9 cellular contexts compared by ENCODE assay signal in the genomic region with DNA sequence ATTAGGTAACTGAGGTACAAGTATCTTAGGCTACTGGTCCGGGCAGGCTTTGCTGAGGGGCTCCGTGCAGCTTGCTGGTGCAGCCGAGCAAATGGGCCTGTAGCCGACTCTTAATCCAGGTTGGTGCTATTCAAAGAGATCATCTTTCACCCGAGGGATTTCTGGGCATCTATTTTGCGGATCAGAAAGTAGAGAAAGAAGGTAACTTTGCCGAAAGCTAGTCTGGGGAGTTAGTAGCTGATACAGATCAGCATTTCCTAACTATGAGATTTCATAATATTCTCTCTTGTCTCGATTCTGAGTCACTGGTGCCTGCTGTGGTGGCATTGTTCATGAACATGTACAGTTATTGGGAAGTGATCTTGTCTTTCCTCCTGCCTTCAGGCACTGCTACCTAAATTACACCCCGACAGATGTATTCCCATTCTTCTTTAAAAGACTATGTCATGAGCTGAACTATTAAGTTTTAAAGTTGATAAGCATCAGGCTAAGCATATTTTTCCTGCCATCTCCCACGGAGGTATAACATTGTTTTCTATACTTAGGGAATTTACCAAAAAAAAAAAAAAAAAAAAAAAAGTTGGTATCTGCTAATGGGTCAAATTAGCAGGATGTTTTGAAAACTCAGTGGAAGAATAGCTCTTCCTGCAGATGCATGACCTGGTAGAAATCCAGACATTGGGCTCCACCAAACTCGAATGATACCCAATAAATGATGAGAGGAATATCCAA. TPM values are rescaled to one million over a fixed set of nuclear protein-coding genes. Genes with fewer than 3 reads are reported as not detected.
DNase-seq lines count a peak whose midpoint lies in the region; ATAC-seq, FAIRE-seq and TF ChIP-seq lines count a peak whose summit lies in the region.
"Had no signal": no experiment of that assay in that cellular context is flagged by ENCODE, and none has a peak within 500 bp of the region (broad histone marks: within the 10 kb centered on the region; RNA-seq: fewer than 3 reads in every experiment).

No MANE protein-coding gene starts in this region.

- no peaks in the 10 kb centered on the region for H3K4me1 Mint-ChIP-seq in activated T-cell treated with anti-CD3 and anti-CD28 coated beads, Interleukin-2, amount 50 U/mL, for 72 hours (ENCODE audit: low read depth)

- peak overlapping the region; percentile 49 for H3K4me3 ChIP-seq in PC-9
- no peak overlapping the region for H3K4me3 ChIP-seq in endothelial cell of umbilical vein (replicated peaks in 1 of 3; ENCODE audit: insufficient read depth in 1 of 3, low read depth in 1 of 3, low read length in 3 of 3)

- intact Hi-C loops in PC-9 (cut with micrococcal nuclease; ENCODE audit: unreplicated experiment) (loop anchor here (1.0 to 10.0 kb wide), 4 partner anchors 58 to 315 kb away; no protein-coding TSS in a partner anchor), endothelial cell of umbilical vein (cut with micrococcal nuclease) (loop anchor here (5.0 kb wide), 1 partner anchor 313 kb away; no protein-coding TSS in a partner anchor)

- H3K4me3 Mint-ChIP-seq in activated T-cell treated with anti-CD3 and anti-CD28 coated beads, Interleukin-2, amount 50 U/mL, for 72 hours, result no peak overlapping the region
- H3K4me3 Mint-ChIP-seq: activated T-helper 1 cell treated with anti-CD3 and anti-CD28 coated beads, Interleukin-12 subunit alpha, Interleukin-12 subunit beta, Interleukin-2, Interleukin-4 antibody, amounts not matched to agents 30 ng/mL and 10 ng/mL and 1 ng/mL, durations not matched to agents 14 hours and 24 hours and 36 hours had no signal

- H3K27me3 ChIP-seq in PC-9 (ENCODE audit: insufficient read depth, low read depth) (no peaks in the 10 kb centered on the region), endothelial cell of umbilical vein (ENCODE audit: control insufficient read depth in 2 of 2, insufficient read depth in 2 of 2, low read length in 2 of 2) (no peaks in the 10 kb centered on the region)

- no peak overlapping the region for H2AFZ ChIP-seq in PC-9
- H2AFZ ChIP-seq in endothelial cell of umbilical vein (ENCODE audit: low read depth, low read length), result no peak overlapping the region

- POLR2A ChIA-PET in PC-9 (lab: Charles Lee; ENCODE audit: unreplicated experiment), result interaction anchor here (0.7 kb wide), 2 partner anchors 85 to 90 kb away, joined by 3 to 38 read pairs; no protein-coding TSS in a partner anchor
- POLR2A ChIA-PET in endothelial cell of umbilical vein (lab: Charles Lee), result interaction anchor here (0.7 kb wide), 4 partner anchors 28 to 62 kb away, joined by 6 to 9 read pairs (median 7); no protein-coding TSS in a partner anchor

- no TSS peak for BruUV-seq in PC-9 (replicated peaks; lab: Mats Ljungman, UMichigan)
- no TSS peak for BruUV-seq in endothelial cell of umbilical vein (replicated peaks; lab: Mats Ljungman, UMichigan)

- H3K9ac ChIP-seq in endothelial cell of umbilical vein (replicated peaks; ENCODE audit: extremely low read depth, insufficient read depth, low read length), result no peak overlapping the region

- TF ChIP-seq CTCF in PC-9 (conservative IDR thresholded peaks at IDR 0.05) (no peak), endothelial cell of umbilical vein (IDR thresholded peaks at IDR 0.05; ENCODE audit: extremely low read depth in 1 of 2, insufficient read depth in 1 of 2, low read depth in 1 of 2, low read length in 2 of 2) (no peak)

- no peak for ATAC-seq in activated T-cell treated with anti-CD3 and anti-CD28 coated beads, Interleukin-2, amount 50 U/mL, for 72 hours (replicated peaks in 1 of 2)

- CTCF ChIA-PET in PC-9 (lab: Charles Lee) (interaction anchor here (0.7 to 1.6 kb wide), 2 partner anchors 9 to 90 kb away, joined by 3 to 9 read pairs; no protein-coding TSS in a partner anchor), endothelial cell of umbilical vein (lab: Charles Lee) (interaction anchor here (0.7 to 2.6 kb wide), 10 partner anchors 10 to 314 kb away, joined by 3 to 9 read pairs (median 4); no protein-coding TSS in a partner anchor)

- no peaks in the 10 kb centered on the region for H3K36me3 ChIP-seq in PC-9 (ENCODE audit: low read depth)
- no peaks in the 10 kb centered on the region for H3K36me3 ChIP-seq in endothelial cell of umbilical vein (ENCODE audit: control insufficient read depth in 2 of 2, extremely low read depth in 1 of 2, insufficient read depth in 2 of 2, low read length in 2 of 2)

- peak overlapping the region; percentile 89 for H3K27ac ChIP-seq in PC-9
- peak overlapping the region; percentile 53 for H3K27ac ChIP-seq in endothelial cell of umbilical vein (ENCODE audit: insufficient read depth, low read depth, low read length)

- no peaks in the 10 kb centered on the region for H3K9me3 Mint-ChIP-seq in activated T-cell treated with anti-CD3 and anti-CD28 coated beads, Interleukin-2, amount 50 U/mL, for 72 hours
- H3K9me3 Mint-ChIP-seq: activated T-helper 1 cell treated with anti-CD3 and anti-CD28 coated beads, Interleukin-12 subunit alpha, Interleukin-12 subunit beta, Interleukin-2, Interleukin-4 antibody, amounts not matched to agents 30 ng/mL and 10 ng/mL and 1 ng/mL, durations not matched to agents 14 hours and 24 hours and 36 hours had no signal

- H3K79me2 ChIP-seq in PC-9 (ENCODE audit: low read depth) (peaks cover 56% of the 10 kb centered on the region), endothelial cell of umbilical vein (ENCODE audit: control insufficient read depth, insufficient read depth, low read length) (peaks cover 10% of the 10 kb centered on the region)

- no peaks in the 10 kb centered on the region for H3K36me3 Mint-ChIP-seq in activated T-cell treated with anti-CD3 and anti-CD28 coated beads, Interleukin-2, amount 50 U/mL, for 72 hours (ENCODE audit: insufficient read depth in 2 of 2)

- DNase-seq in HCEC 1CT (peak; percentile 74), PC-9 (peak; percentile 63 to 97), endothelial cell of umbilical vein (ENCODE audit: low read depth, low spot score) (peak; percentile 72), renal cortical epithelial cell (ENCODE audit: low read depth) (peak; percentile 55), iPS-NIHi11 (ENCODE audit: low spot score) (no peak), GM19240 (ENCODE audit: insufficient read length, low spot score) (no peak)
- DNase-seq in activated T-cell treated with anti-CD3 and anti-CD28 coated beads, Interleukin-2, amount 50 U/mL, for 72 hours, result no peak
- no peak for DNase-seq in effector CD8-positive, alpha-beta T cell (lab: John Stamatoyannopoulos, UW)

- no peaks in the 10 kb centered on the region for H3K9me1 ChIP-seq in endothelial cell of umbilical vein (replicated peaks; ENCODE audit: control insufficient read depth, extremely low read depth, insufficient read depth, low read length)

- H4K20me1 ChIP-seq in PC-9 (ENCODE audit: insufficient read depth), result no peaks in the 10 kb centered on the region
- H4K20me1 ChIP-seq in endothelial cell of umbilical vein (replicated peaks; ENCODE audit: control insufficient read depth, extremely low read depth, insufficient read depth, low read length), result no peaks in the 10 kb centered on the region

- H3K9me3 ChIP-seq in PC-9 (ENCODE audit: insufficient read depth, low read depth) (no peaks in the 10 kb centered on the region; the same call in 1 of the 2 replicates), endothelial cell of umbilical vein (replicated peaks; ENCODE audit: control insufficient read depth, insufficient read depth, low read length) (no peaks in the 10 kb centered on the region)

- peak overlapping the region; percentile 77 for H3K4me2 ChIP-seq in PC-9
- peak overlapping the region; percentile 62 for H3K4me2 ChIP-seq in endothelial cell of umbilical vein (ENCODE audit: insufficient read depth, low read length)

- H3K9me2 ChIP-seq in PC-9 (ENCODE audit: insufficient read depth), result no peaks in the 10 kb centered on the region

- dilution Hi-C loops in endothelial cell of umbilical vein (cut with MboI; ENCODE audit: extremely low pct_ligation_motif_present, low sequenced_read_pairs), result no loop called here

- TF ChIP-seq POLR2A in endothelial cell of umbilical vein (IDR thresholded peaks at IDR 0.05; ENCODE audit: low read depth, low read length), result no peak

- H3K4me1 ChIP-seq in PC-9 (replicated peaks; ENCODE audit: insufficient read depth) (peaks cover 59% of the 10 kb centered on the region), endothelial cell of umbilical vein (ENCODE audit: control insufficient read depth, extremely low read depth, insufficient read depth, low read length) (peaks cover 34% of the 10 kb centered on the region)

- peak; percentile 84 for FAIRE-seq in endothelial cell of umbilical vein (lab: Jason Lieb, UNC)

- no peak overlapping the region for H3K27ac Mint-ChIP-seq in activated T-cell treated with anti-CD3 and anti-CD28 coated beads, Interleukin-2, amount 50 U/mL, for 72 hours
- H3K27ac Mint-ChIP-seq: activated T-helper 1 cell treated with anti-CD3 and anti-CD28 coated beads, Interleukin-12 subunit alpha, Interleukin-12 subunit beta, Interleukin-2, Interleukin-4 antibody, amounts not matched to agents 30 ng/mL and 10 ng/mL and 1 ng/mL, durations not matched to agents 14 hours and 24 hours and 36 hours had no signal

- peaks cover 48% of the 10 kb centered on the region for H3F3A ChIP-seq in PC-9 (ENCODE audit: insufficient read depth, low read depth)

- H3K27me3 Mint-ChIP-seq in activated T-cell treated with anti-CD3 and anti-CD28 coated beads, Interleukin-2, amount 50 U/mL, for 72 hours (ENCODE audit: low read depth), result no peaks in the 10 kb centered on the region

TF ChIP-seq in endothelial cell of umbilical vein, 7 proteins besides CTCF, POLR2A, EP300 and RAD21 (continues in another document):
- TF ChIP-seq MAX (IDR thresholded peaks at IDR 0.05; ENCODE audit: insufficient read depth, insufficient read length), result no peak
- no peak for TF ChIP-seq EZH2 (IDR thresholded peaks at IDR 0.05; ENCODE audit: borderline replicate concordance, low read depth, low read length, severe bottlenecking)
- TF ChIP-seq MYC (IDR thresholded peaks at IDR 0.05; ENCODE audit: low read depth, low read length), result no peak
- TF ChIP-seq POLR2AphosphoS5 (IDR thresholded peaks at IDR 0.05; ENCODE audit: insufficient read depth, low read depth, low read length), result no peak

RNA-seq across cellular contexts. Expression of gene NFIA, which starts 57.1 kb away (rescaled TPM):
- 26.7 and 32.8 TPM in 2 replicates for total RNA-seq in PC-9 (2021)
- 41.3 and 47.0 TPM in 2 replicates for total RNA-seq in endothelial cell of umbilical vein
- polyA plus RNA-seq in endothelial cell of umbilical vein, result 25.5 and 31.2 TPM in 2 replicates
- polyA plus RNA-seq in endothelial cell of umbilical vein (2011; cell fraction: cytosol; rRNA removed), result 15.5 and 15.8 TPM in 2 replicates
- 23.4 and 25.6 TPM in 2 replicates for polyA plus RNA-seq in endothelial cell of umbilical vein (2011; cell fraction: nucleus; rRNA removed)
- 11.7 and 12.9 TPM in 2 replicates for polyA plus RNA-seq in endothelial cell of umbilical vein (2012)
- 85.6 and 92.4 TPM in 2 replicates for polyA minus RNA-seq in endothelial cell of umbilical vein
- polyA minus RNA-seq in endothelial cell of umbilical vein (2011; cell fraction: cytosol; rRNA and poly(A)+ RNA removed), result 32.8 TPM
- 103 and 113 TPM in 2 replicates for polyA minus RNA-seq in endothelial cell of umbilical vein (2011; cell fraction: nucleus; rRNA and poly(A)+ RNA removed)
- total RNA-seq in renal cortical epithelial cell, result 2.1 and 8.2 TPM in 2 replicates
- total RNA-seq in activated T-cell treated with anti-CD3 and anti-CD28 coated beads, Interleukin-2, amount 50 U/mL, for 72 hours, result 10 to 100 TPM; 17.3 to 27.3 TPM

Comparison
In these comparisons a context has a peak if more than half of its experiments do, and no peak if none do; other contexts are left out.
1. DNase-seq: peak in HCEC 1CT (single experiment), PC-9 (2 of 2), endothelial cell of umbilical vein (single experiment) and renal cortical epithelial cell (single experiment); none in activated T-cell treated with anti-CD3 and anti-CD28 coated beads, Interleukin-2, amount 50 U/mL, for 72 hours (0 of 2), iPS-NIHi11 (single experiment), GM19240 (single experiment) and effector CD8-positive, alpha-beta T cell (single experiment).